In genomic region chr20:62735331-62735821, GRCh38 we compare ENCODE assay signal across 2 cellular contexts.
TF ChIP-seq lines count a peak whose summit lies in the region.

No MANE protein-coding gene starts in this region.

TF ChIP-seq in HCT116, 20 proteins besides CTCF, POLR2A, EP300 and RAD21 (continued from another document):
- no peak for TF ChIP-seq REST (IDR thresholded peaks at IDR 0.05; ENCODE audit: low read depth)
- no peak for TF ChIP-seq SP1 (IDR thresholded peaks at IDR 0.05; ENCODE audit: low read depth)
- TF ChIP-seq TCF7L2 (IDR thresholded peaks at IDR 0.05; ENCODE audit: borderline replicate concordance, extremely low read depth, insufficient read depth, insufficient read length) = peak; percentile 97
- peak; percentile 84 for TF ChIP-seq POLR2AphosphoS5 (IDR thresholded peaks at IDR 0.05; ENCODE audit: low read depth, low read length)

TF ChIP-seq in neural cell, 6 proteins besides CTCF, POLR2A, EP300 and RAD21 (continued from another document):
- TF ChIP-seq REST (IDR thresholded peaks at IDR 0.05; ENCODE audit: borderline replicate concordance) = no peak
- TF ChIP-seq EZH2 (IDR thresholded peaks at IDR 0.05; ENCODE audit: borderline replicate concordance, insufficient read depth, low read length, poor library complexity, severe bottlenecking) = no peak
- TF ChIP-seq POLR2AphosphoS5 (IDR thresholded peaks at IDR 0.05) = no peak
